Comparison of ENCODE assay signal across 1 cellular context in the genomic region with DNA sequence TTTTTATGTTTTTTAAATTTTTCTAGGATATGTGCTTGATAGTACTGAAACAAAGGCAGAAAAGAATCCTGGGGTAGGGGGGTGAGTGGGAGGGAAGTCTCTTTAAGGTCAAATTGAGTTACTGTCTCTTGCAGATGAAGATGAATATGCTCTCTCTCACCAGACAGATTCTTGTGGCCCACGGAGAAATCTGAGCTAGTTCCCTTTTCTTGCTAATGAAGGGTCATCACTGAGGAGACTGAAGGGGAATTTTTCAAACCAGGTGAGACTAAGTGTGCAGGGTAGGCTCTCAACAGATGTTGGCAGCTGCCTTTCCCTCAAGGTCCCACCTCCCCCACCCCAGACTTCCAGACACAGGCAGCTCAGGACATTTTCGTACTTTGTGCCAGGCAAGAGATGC.
A peak's percentile ranks its signal among the peaks of the same experiment; 100 is the strongest.
TF ChIP-seq lines count a peak whose summit lies in the region.

No MANE protein-coding gene starts in this region.

TF ChIP-seq in K562, 482 proteins besides CTCF, POLR2A, EP300 and RAD21 (continued from another document):
- TF ChIP-seq, protein P1, sequence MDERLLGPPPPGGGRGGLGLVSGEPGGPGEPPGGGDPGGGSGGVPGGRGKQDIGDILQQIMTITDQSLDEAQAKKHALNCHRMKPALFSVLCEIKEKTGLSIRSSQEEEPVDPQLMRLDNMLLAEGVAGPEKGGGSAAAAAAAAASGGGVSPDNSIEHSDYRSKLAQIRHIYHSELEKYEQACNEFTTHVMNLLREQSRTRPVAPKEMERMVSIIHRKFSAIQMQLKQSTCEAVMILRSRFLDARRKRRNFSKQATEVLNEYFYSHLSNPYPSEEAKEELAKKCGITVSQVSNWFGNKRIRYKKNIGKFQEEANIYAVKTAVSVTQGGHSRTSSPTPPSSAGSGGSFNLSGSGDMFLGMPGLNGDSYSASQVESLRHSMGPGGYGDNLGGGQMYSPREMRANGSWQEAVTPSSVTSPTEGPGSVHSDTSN (CRISPR knock-in tag; IDR thresholded peaks at IDR 0.05; ENCODE audit: low read depth): no peak
- TF ChIP-seq, protein P1 (tag; conservative IDR thresholded peaks at IDR 0.05; ENCODE audit: low read depth): peak; percentile 45
- TF ChIP-seq MEIS2 (IDR thresholded peaks at IDR 0.05; ENCODE audit: partially characterized antibody): peak; percentile 19
